8 cellular contexts compared by ENCODE assay signal in the genomic region with DNA sequence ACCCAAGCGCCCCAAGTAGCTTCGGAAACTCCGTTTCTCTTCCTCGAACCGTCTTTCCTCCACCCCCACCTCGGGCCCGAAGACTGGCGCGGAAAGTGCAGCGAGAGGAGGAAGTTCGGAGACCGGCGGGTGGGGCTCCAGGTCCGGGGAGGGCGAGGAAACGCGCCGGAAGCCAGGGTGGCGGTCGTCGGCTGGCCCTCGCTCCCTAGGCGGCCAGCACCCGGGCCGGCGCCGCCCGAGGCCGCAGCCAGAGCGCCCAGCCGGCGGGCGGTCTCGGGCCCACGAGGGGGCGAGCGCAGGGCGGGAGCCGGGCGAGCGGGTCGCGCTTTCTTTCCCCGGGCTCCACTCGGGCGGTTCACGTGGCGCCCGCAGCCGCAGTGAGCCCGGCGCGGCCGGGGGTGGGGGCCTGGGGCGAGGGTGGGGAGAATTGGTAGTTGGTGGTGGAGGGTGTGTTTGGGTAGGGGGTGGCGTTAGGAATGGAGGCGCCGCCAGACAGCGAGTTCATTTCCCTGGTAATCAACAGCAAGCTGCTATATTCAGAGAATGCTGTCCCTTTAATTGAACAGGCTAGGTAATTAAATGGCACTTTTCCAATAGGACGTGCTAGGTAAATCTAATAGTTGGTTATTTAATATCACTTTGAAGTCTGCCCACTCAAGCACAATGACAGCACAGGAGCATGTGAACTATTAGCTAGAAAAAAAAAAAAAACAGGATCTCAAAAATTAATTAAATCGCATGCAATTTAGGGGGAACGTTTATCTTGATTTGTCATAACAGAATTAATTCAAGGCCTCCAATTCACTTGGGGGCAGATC. TPM values are rescaled to one million over a fixed set of nuclear protein-coding genes. Genes with fewer than 3 reads are reported as not detected.
A peak's percentile ranks its signal among the peaks of the same experiment; 100 is the strongest.
DNase-seq lines count a peak whose midpoint lies in the region; ATAC-seq and TF ChIP-seq lines count a peak whose summit lies in the region.

No MANE protein-coding gene starts in this region.

- no peaks in the 10 kb centered on the region for H3K9me3 Mint-ChIP-seq in chondrocyte (ENCODE audit: low read depth)

- H3K27me3 Mint-ChIP-seq in chondrocyte (ENCODE audit: low read depth): no peaks in the 10 kb centered on the region

- H3K36me3 Mint-ChIP-seq in chondrocyte (ENCODE audit: low read depth): peaks cover 8% of the 10 kb centered on the region

- peak; percentile 73 for TF ChIP-seq CTCF in chondrocyte (IDR thresholded peaks at IDR 0.05)

- H3K27ac Mint-ChIP-seq in chondrocyte (ENCODE audit: unreplicated experiment): peak overlapping the region; percentile 58

- peaks cover 51% of the 10 kb centered on the region for H3K4me1 Mint-ChIP-seq in chondrocyte (ENCODE audit: low read depth)

- DNase-seq in DMS 273 (lab: John Stamatoyannopoulos, UW; ENCODE audit: unreplicated experiment) (peak; percentile 73), DMS 273 treated with DMSO at 0.1 percent for 48 hours (lab: John Stamatoyannopoulos, UW) (no peak), NCI-H1930 (lab: John Stamatoyannopoulos, UW) (peak; percentile 24 to 32), chondrocyte (ENCODE audit: low spot score) (no peak), kidney tubule cell (ENCODE audit: low spot score) (peak; percentile 70)
- peak; percentile 51 for DNase-seq in activated CD4-positive, CD25-positive, alpha-beta regulatory T cell treated with anti-CD3 and anti-CD28 coated beads, Interleukin-2, amount 50 U/mL, for 72 hours
- DNase-seq in stimulated activated CD4-positive, alpha-beta T cell treated with anti-CD3 and anti-CD28 coated beads, Interleukin-2, amount 100 ng/mL, for 48 hours: peak; percentile 39 to 48

- peak overlapping the region; percentile 71 for H3K4me3 Mint-ChIP-seq in chondrocyte (ENCODE audit: unreplicated experiment)

- peak; percentile 58 for ATAC-seq in HG02759 (IDR thresholded peaks at IDR 0.05; ENCODE audit: unreplicated experiment)

RNA-seq across cellular contexts. Expression of gene LMO4, which starts 6.7 kb away (rescaled TPM):
- total RNA-seq in chondrocyte: 26.8 to 37.6 TPM (median 36.1 TPM) in 3 replicates

Comparison
In these comparisons a context has a peak if more than half of its experiments do, and no peak if none do; other contexts are left out.
1. DNase-seq: peak in DMS 273 (single experiment), NCI-H1930 (2 of 2), activated CD4-positive, CD25-positive, alpha-beta regulatory T cell treated with anti-CD3 and anti-CD28 coated beads, Interleukin-2, amount 50 U/mL, for 72 hours (single experiment), kidney tubule cell (single experiment) and stimulated activated CD4-positive, alpha-beta T cell treated with anti-CD3 and anti-CD28 coated beads, Interleukin-2, amount 100 ng/mL, for 48 hours (2 of 2); none in DMS 273 treated with DMSO at 0.1 percent for 48 hours (single experiment) and chondrocyte (single experiment).